In genomic region chr14:35277179-35277578, GRCh38 we compare ENCODE assay signal across 18 cellular contexts. TPM values are rescaled to one million over a fixed set of nuclear protein-coding genes. Genes with fewer than 3 reads are reported as not detected.
A peak's percentile ranks its signal among the peaks of the same experiment; 100 is the strongest.
DNase-seq lines count a peak whose midpoint lies in the region; ATAC-seq, FAIRE-seq and TF ChIP-seq lines count a peak whose summit lies in the region.
"Had no signal": no experiment of that assay in that cellular context is flagged by ENCODE, and none has a peak within 500 bp of the region (broad histone marks: within the 10 kb centered on the region; RNA-seq: fewer than 3 reads in every experiment).

No MANE protein-coding gene starts in this region.

- DNase-seq in NCI-H2081 (lab: John Stamatoyannopoulos, UW) (peak; percentile 8 to 36), NCI-H2081 treated with DMSO at 0.1 percent for 48 hours (lab: John Stamatoyannopoulos, UW) (no peak), bronchial epithelial cell (ENCODE audit: low read depth) (peak; percentile 84), mesenchymal stem cell (peak; percentile 2), SW480 (ENCODE audit: low spot score) (no peak), left lobe of liver (ENCODE audit: low spot score) (no peak)
- no peak for DNase-seq in activated CD4-positive, alpha-beta T cell treated with anti-CD3 and anti-CD28 coated beads for 4 hours
- DNase-seq: 8988T; activated CD4-positive, alpha-beta memory T cell treated with anti-CD3 and anti-CD28 coated beads, Interleukin-2, amount 10 ng/mL, durations not matched to agents 7 days and 5 days; activated naive CD4-positive, alpha-beta T cell treated with Interleukin-2 at 50 U/mL for 16 hours; activated T-cell treated with anti-CD3 and anti-CD28 coated beads, Interleukin-2, amount 50 U/mL, for 1 hour; BE2C; effector memory CD8-positive, alpha-beta T cell; NCI-H2171 treated with DMSO at 0.1 percent for 48 hours; spleen had no signal

- H3K23ac ChIP-seq in mesenchymal stem cell (ENCODE audit: low read length in 2 of 2) = no peak overlapping the region

- H3K14ac ChIP-seq in mesenchymal stem cell (ENCODE audit: low read length in 2 of 2) = no peak overlapping the region

- no peak for FAIRE-seq in bronchial epithelial cell (lab: Jason Lieb, UNC)

- no peak for ATAC-seq in left lobe of liver
- ATAC-seq: effector memory CD8-positive, alpha-beta T cell had no signal

- no peak for TF ChIP-seq CTCF in bronchial epithelial cell (IDR thresholded peaks at IDR 0.05; ENCODE audit: insufficient read depth, low read length, severe bottlenecking)

- no peak overlapping the region for H2BK15ac ChIP-seq in mesenchymal stem cell (ENCODE audit: low read depth, poor library complexity, severe bottlenecking)

- H2BK5ac ChIP-seq in mesenchymal stem cell (ENCODE audit: low read depth, low read length, poor library complexity, severe bottlenecking) = no peak overlapping the region

- H3K4ac ChIP-seq in mesenchymal stem cell (ENCODE audit: low read depth in 1 of 2, low read length in 2 of 2) = peak overlapping the region in 1 of 2 experiments; percentile 64

- no peak overlapping the region for H4K91ac ChIP-seq in mesenchymal stem cell (ENCODE audit: low read length)

- H2BK12ac ChIP-seq in mesenchymal stem cell (ENCODE audit: low read length in 2 of 2) = no peak overlapping the region

- no peak overlapping the region for H3K4me2 ChIP-seq in mesenchymal stem cell (ENCODE audit: low read length, poor library complexity, severe bottlenecking)

- H3K79me1 ChIP-seq in mesenchymal stem cell (replicated peaks; ENCODE audit: low read length, poor library complexity, severe bottlenecking) = no peaks in the 10 kb centered on the region

- no peak overlapping the region for H3K18ac ChIP-seq in mesenchymal stem cell (ENCODE audit: low read depth in 1 of 2, low read length in 2 of 2)

- H2BK120ac ChIP-seq in mesenchymal stem cell (ENCODE audit: low read depth, low read length) = no peak overlapping the region

- H3K9ac ChIP-seq in HUES6 (ENCODE audit: low read length) (no peak overlapping the region), mesenchymal stem cell (ENCODE audit: low read length) (no peak overlapping the region)

- WGBS in mesenchymal stem cell = 95% methylated on average over 4 of the region's 4 CpGs

- no peak overlapping the region for H2AFZ ChIP-seq in mesenchymal stem cell (ENCODE audit: low read depth, low read length)

- H3K27me3 ChIP-seq in HUES6 (ENCODE audit: control insufficient read depth, insufficient read depth, low read length) (no peaks in the 10 kb centered on the region), bronchial epithelial cell (ENCODE audit: control insufficient read depth, insufficient read depth, low read length) (no peaks in the 10 kb centered on the region), mesenchymal stem cell (ENCODE audit: control insufficient read depth in 1 of 2, insufficient read depth in 1 of 2, low read length in 2 of 2) (no peaks in the 10 kb centered on the region)
- H3K27me3 ChIP-seq: ascending aorta, BE2C, spleen, suprapubic skin had no signal

- H3K4me3 ChIP-seq in HUES6 (ENCODE audit: low read depth, low read length) = no peak overlapping the region
- no peak overlapping the region for H3K4me3 ChIP-seq in bronchial epithelial cell (ENCODE audit: low read depth, low read length)
- no peak overlapping the region for H3K4me3 ChIP-seq in mesenchymal stem cell (ENCODE audit: insufficient read depth in 1 of 2, low read depth in 1 of 2, low read length in 2 of 2)
- H3K4me3 ChIP-seq: ascending aorta, spleen, suprapubic skin had no signal

- H3K9me3 ChIP-seq in HUES6 (ENCODE audit: control insufficient read depth, insufficient read depth, low read depth, low read length) (no peaks in the 10 kb centered on the region), mesenchymal stem cell (ENCODE audit: control insufficient read depth, low read length) (no peaks in the 10 kb centered on the region)
- H3K9me3 ChIP-seq: ascending aorta, BE2C, spleen, suprapubic skin had no signal

- H3K27ac ChIP-seq in HUES6 (ENCODE audit: low read depth, low read length) (peak overlapping the region; percentile 41; the same call in 1 of the 2 replicates), mesenchymal stem cell (ENCODE audit: low read length, poor library complexity, severe bottlenecking) (no peak overlapping the region)
- H3K27ac ChIP-seq: ascending aorta, spleen, suprapubic skin had no signal

- peaks cover 15% of the 10 kb centered on the region for H3K36me3 ChIP-seq in HUES6 (ENCODE audit: control insufficient read depth, insufficient read depth, low read length)
- no peaks in the 10 kb centered on the region for H3K36me3 ChIP-seq in bronchial epithelial cell (ENCODE audit: control insufficient read depth, insufficient read depth, low read length)
- peaks cover 4 to 37% of the 10 kb centered on the region in 2 experiments for H3K36me3 ChIP-seq in mesenchymal stem cell (ENCODE audit: control insufficient read depth in 1 of 2, insufficient read depth in 2 of 2, low read depth in 1 of 2, low read length in 2 of 2)

- no peak overlapping the region for H2AK5ac ChIP-seq in mesenchymal stem cell (ENCODE audit: low read length, severe bottlenecking)

- no peaks in the 10 kb centered on the region for H3K4me1 ChIP-seq in HUES6 (ENCODE audit: control insufficient read depth, insufficient read depth, low read length)
- H3K4me1 ChIP-seq in mesenchymal stem cell (ENCODE audit: control insufficient read depth, insufficient read depth, low read depth, low read length) = no peaks in the 10 kb centered on the region
- H3K4me1 ChIP-seq: ascending aorta, BE2C, spleen, suprapubic skin had no signal

- H4K8ac ChIP-seq in mesenchymal stem cell (ENCODE audit: low read length) = no peak overlapping the region

RNA-seq across cellular contexts. Expression of gene PSMA6, which starts 15.0 kb away (rescaled TPM):
- 159 and 222 TPM in 2 replicates for total RNA-seq in bronchial epithelial cell
- polyA plus RNA-seq in mesenchymal stem cell (2013, experiment 1 of 2) = 290 TPM
- polyA plus RNA-seq in mesenchymal stem cell (2013, experiment 2 of 2) = 302 TPM
- 72.0 TPM for total RNA-seq in left lobe of liver

Comparison
In these comparisons a context has a peak if more than half of its experiments do, and no peak if none do; other contexts are left out.
1. DNase-seq: peak in NCI-H2081 (2 of 2), bronchial epithelial cell (single experiment) and mesenchymal stem cell (single experiment); none in NCI-H2081 treated with DMSO at 0.1 percent for 48 hours (single experiment), SW480 (single experiment), left lobe of liver (single experiment) and activated CD4-positive, alpha-beta T cell treated with anti-CD3 and anti-CD28 coated beads for 4 hours (0 of 2).